15 cellular contexts compared by ENCODE assay signal in genomic region chr17:57957120-57957850, GRCh38. TPM values are rescaled to one million over a fixed set of nuclear protein-coding genes. Genes with fewer than 3 reads are reported as not detected.
DNase-seq lines count a peak whose midpoint lies in the region; ATAC-seq and TF ChIP-seq lines count a peak whose summit lies in the region.
"Had no signal": no experiment of that assay in that cellular context is flagged by ENCODE, and none has a peak within 500 bp of the region (broad histone marks: within the 10 kb centered on the region; RNA-seq: fewer than 3 reads in every experiment).

No MANE protein-coding gene starts in this region.

- H3K79me2 ChIP-seq in GM23338 (replicated peaks; ENCODE audit: insufficient read depth): no peaks in the 10 kb centered on the region

- POLR2A ChIA-PET in naive thymus-derived CD4-positive, alpha-beta T cell (lab: Charles Lee): interaction anchor here (2.0 kb wide), 1 partner anchor 11 kb away, joined by 5 read pairs; no protein-coding TSS in a partner anchor

- H3K36me3 Mint-ChIP-seq in GM23338 (ENCODE audit: low read depth): no peaks in the 10 kb centered on the region; the same call in 2 of the 3 replicates
- H3K36me3 Mint-ChIP-seq in naive thymus-derived CD4-positive, alpha-beta T cell: no peaks in the 10 kb centered on the region

- H3K27ac Mint-ChIP-seq in GM23338: no peak overlapping the region
- H3K27ac Mint-ChIP-seq in naive thymus-derived CD4-positive, alpha-beta T cell: peak overlapping the region in 2 of 9 donors; percentile 6 to 25

- intact Hi-C loops in adrenal gland (cut with DNase I): no loop called here
- intact Hi-C loops in naive thymus-derived CD4-positive, alpha-beta T cell (cut with micrococcal nuclease): loop anchor here (2.0 to 5.0 kb wide), 2 partner anchors 30 to 40 kb away; no protein-coding TSS in a partner anchor

- H3K9me2 ChIP-seq in GM23338 (ENCODE audit: insufficient read depth): no peaks in the 10 kb centered on the region

- H3K4me3 ChIP-seq in GM23338 (no peak overlapping the region), adrenal gland (no peak overlapping the region), stomach smooth muscle (ENCODE audit: low read length in 2 of 2) (no peak overlapping the region)
- no peak overlapping the region for H3K4me3 ChIP-seq in naive thymus-derived CD4-positive, alpha-beta T cell (ENCODE audit: low read length)
- H3K4me3 ChIP-seq: left ventricle myocardium inferior, SJCRH30 had no signal

- WGBS in adrenal gland, 4 donors: 93 to 98% (median 95%) methylated on average over 8 of the region's 8 CpGs

- CTCF ChIA-PET in naive thymus-derived CD4-positive, alpha-beta T cell (lab: Charles Lee): no interaction called here

- H3K4me1 ChIP-seq in GM23338 (ENCODE audit: insufficient read depth) (peaks cover 27% of the 10 kb centered on the region), adrenal gland (replicated peaks in 1 of 2) (peaks cover 12 to 27% of the 10 kb centered on the region in 2 donors), stomach smooth muscle (ENCODE audit: control insufficient read depth, insufficient read depth, low read length) (peaks cover 35% of the 10 kb centered on the region)
- H3K4me1 ChIP-seq in naive thymus-derived CD4-positive, alpha-beta T cell (ENCODE audit: control insufficient read depth in 2 of 2, insufficient read depth in 2 of 2, low read length in 2 of 2): peaks cover 14% of the 10 kb centered on the region in 2 donors

- DNase-seq in GM23338 (ENCODE audit: low spot score): no peak
- DNase-seq in adrenal gland: peak in 4 of 7 donors; percentile 8 to 43 (median 16)
- no peak for DNase-seq in naive thymus-derived CD4-positive, alpha-beta T cell
- DNase-seq in LoVo (ENCODE audit: low spot score): no peak
- DNase-seq in stimulated activated CD4-positive, alpha-beta T cell treated with anti-CD3 and anti-CD28 coated beads, Interleukin-4, amount 100 ng/mL, for 4 hours: no peak
- no peak for DNase-seq in AML-193 (lab: John Stamatoyannopoulos, UW)
- DNase-seq: activated CD8-positive, alpha-beta memory T cell treated with anti-CD3 and anti-CD28 coated beads, Interleukin-2, amount 50 U/mL, for 48 hours; activated naive CD4-positive, alpha-beta T cell; Karpas-422; left ventricle myocardium inferior; NCI-H1105 treated with DMSO at 0.1 percent for 48 hours had no signal

- H3K27me3 Mint-ChIP-seq in GM23338 (ENCODE audit: insufficient read depth, low read depth, poor library complexity): peaks cover 26% of the 10 kb centered on the region
- H3K27me3 Mint-ChIP-seq in naive thymus-derived CD4-positive, alpha-beta T cell: peaks cover 4 to 73% (median 9%) of the 10 kb centered on the region in 5 donors

- H3K9me3 ChIP-seq in adrenal gland (replicated peaks in 1 of 3): no peaks in the 10 kb centered on the region
- H3K9me3 ChIP-seq in naive thymus-derived CD4-positive, alpha-beta T cell (ENCODE audit: control insufficient read depth in 2 of 3, low read length in 3 of 3): no peaks in the 10 kb centered on the region
- no peaks in the 10 kb centered on the region for H3K9me3 ChIP-seq in stomach smooth muscle (ENCODE audit: control insufficient read depth in 2 of 2, low read length in 2 of 2)
- H3K9me3 ChIP-seq: left ventricle myocardium inferior, SJCRH30 had no signal

- no peak overlapping the region for H3K27ac ChIP-seq in GM23338 (ENCODE audit: low read depth)
- no peak overlapping the region for H3K27ac ChIP-seq in adrenal gland
- no peak overlapping the region for H3K27ac ChIP-seq in naive thymus-derived CD4-positive, alpha-beta T cell (ENCODE audit: low read depth, low read length)
- H3K27ac ChIP-seq in stomach smooth muscle (ENCODE audit: low read length): peak overlapping the region; percentile 24
- H3K27ac ChIP-seq: epithelial cell of prostate, SJCRH30 had no signal

- H3K4me2 ChIP-seq in GM23338: no peak overlapping the region

- ATAC-seq in GM23338 (no peak), HG02884 (IDR thresholded peaks at IDR 0.05; ENCODE audit: unreplicated experiment) (no peak)
- ATAC-seq in naive thymus-derived CD4-positive, alpha-beta T cell: no peak

- no peak for TF ChIP-seq POLR2A in adrenal gland (IDR thresholded peaks at IDR 0.05)

- no peaks in the 10 kb centered on the region for H4K20me1 ChIP-seq in GM23338 (replicated peaks; ENCODE audit: insufficient read depth)

- 0 out of 2 replicates have a peak overlapping the region, but pooled peaks have one; percentile 47 for H2AFZ ChIP-seq in GM23338

- H3K27me3 ChIP-seq in GM23338 (ENCODE audit: insufficient read depth) (peaks cover 42% of the 10 kb centered on the region), adrenal gland (no peaks in the 10 kb centered on the region), stomach smooth muscle (ENCODE audit: control insufficient read depth in 1 of 2, insufficient read depth in 2 of 2, low read length in 2 of 2) (no peaks in the 10 kb centered on the region)
- no peaks in the 10 kb centered on the region for H3K27me3 ChIP-seq in naive thymus-derived CD4-positive, alpha-beta T cell (ENCODE audit: control insufficient read depth in 2 of 2, insufficient read depth in 2 of 2, low read length in 2 of 2)
- H3K27me3 ChIP-seq: SJCRH30 had no signal

- peaks cover 3% of the 10 kb centered on the region; the same call in 2 of the 3 replicates for H3K9me3 Mint-ChIP-seq in GM23338
- no peaks in the 10 kb centered on the region for H3K9me3 Mint-ChIP-seq in naive thymus-derived CD4-positive, alpha-beta T cell

- TF ChIP-seq CTCF in GM23338 (conservative IDR thresholded peaks at IDR 0.05; ENCODE audit: low read depth in 2 of 2) (no peak), adrenal gland (IDR thresholded peaks at IDR 0.05) (no peak)

- H3K4me1 Mint-ChIP-seq in GM23338: peaks cover 30% of the 10 kb centered on the region
- H3K4me1 Mint-ChIP-seq in naive thymus-derived CD4-positive, alpha-beta T cell: peaks cover 6 to 30% (median 27%) of the 10 kb centered on the region in 7 donors

- H3K36me3 ChIP-seq in GM23338 (ENCODE audit: insufficient read depth): no peaks in the 10 kb centered on the region
- no peaks in the 10 kb centered on the region for H3K36me3 ChIP-seq in adrenal gland (replicated peaks in 1 of 2)
- H3K36me3 ChIP-seq in naive thymus-derived CD4-positive, alpha-beta T cell (ENCODE audit: control insufficient read depth in 2 of 3, insufficient read depth in 3 of 3, low read length in 3 of 3): no peaks in the 10 kb centered on the region
- no peaks in the 10 kb centered on the region for H3K36me3 ChIP-seq in stomach smooth muscle (ENCODE audit: control insufficient read depth in 2 of 2, insufficient read depth in 2 of 2, low read length in 2 of 2)
- H3K36me3 ChIP-seq: left ventricle myocardium inferior, SJCRH30 had no signal

- peaks cover 15% of the 10 kb centered on the region for H3F3A ChIP-seq in GM23338 (replicated peaks; ENCODE audit: low read depth)

- no peak overlapping the region; the same call in 2 of the 3 replicates for H3K4me3 Mint-ChIP-seq in GM23338
- peak overlapping the region in 6 of 10 donors; percentile 0 to 53 (median 14) for H3K4me3 Mint-ChIP-seq in naive thymus-derived CD4-positive, alpha-beta T cell

- H3K9ac ChIP-seq in stomach smooth muscle (ENCODE audit: low read length in 2 of 2): no peak overlapping the region

TF ChIP-seq in GM23338, 12 proteins besides CTCF, POLR2A, EP300 and RAD21 (continues in another document):
- TF ChIP-seq CREB1 (CRISPR knock-in tag; IDR thresholded peaks at IDR 0.05; ENCODE audit: low read depth): no peak
- no peak for TF ChIP-seq EZH2phosphoT487 (IDR thresholded peaks at IDR 0.05; ENCODE audit: unreplicated experiment)
- TF ChIP-seq ZNF114 (CRISPR knock-in tag; IDR thresholded peaks at IDR 0.05): no peak
- TF ChIP-seq, protein P1, sequence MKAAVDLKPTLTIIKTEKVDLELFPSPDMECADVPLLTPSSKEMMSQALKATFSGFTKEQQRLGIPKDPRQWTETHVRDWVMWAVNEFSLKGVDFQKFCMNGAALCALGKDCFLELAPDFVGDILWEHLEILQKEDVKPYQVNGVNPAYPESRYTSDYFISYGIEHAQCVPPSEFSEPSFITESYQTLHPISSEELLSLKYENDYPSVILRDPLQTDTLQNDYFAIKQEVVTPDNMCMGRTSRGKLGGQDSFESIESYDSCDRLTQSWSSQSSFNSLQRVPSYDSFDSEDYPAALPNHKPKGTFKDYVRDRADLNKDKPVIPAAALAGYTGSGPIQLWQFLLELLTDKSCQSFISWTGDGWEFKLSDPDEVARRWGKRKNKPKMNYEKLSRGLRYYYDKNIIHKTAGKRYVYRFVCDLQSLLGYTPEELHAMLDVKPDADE (IDR thresholded peaks at IDR 0.05): no peak
- no peak for TF ChIP-seq STAT1 (IDR thresholded peaks at IDR 0.05; ENCODE audit: unreplicated experiment)

RNA-seq across cellular contexts. Expression of gene CUEDC1, which starts 2.1 kb away (rescaled TPM):
- 3.0 and 3.3 TPM in 2 replicates for total RNA-seq in GM23338 (2014; rRNA removed; shearing (Covaris generic))
- 7.7 and 11.3 TPM in 2 replicates for polyA plus RNA-seq in GM23338 (2016; fragmentation: Nextera tagmentation; extraction: Ambion mirVana)
- total RNA-seq in adrenal gland: 10 to 100 TPM; 23.9 to 47.3 (median 39.1) TPM
- 10 to 100 TPM; 19.9 to 45.1 (median 40.1) TPM for polyA plus RNA-seq in adrenal gland
- 1 to 10 TPM in 3 of 5 experiments, under 1 TPM in 2; 0.10 to 7.7 (median 1.0) TPM for total RNA-seq in naive thymus-derived CD4-positive, alpha-beta T cell
- not detected for polyA plus RNA-seq in naive thymus-derived CD4-positive, alpha-beta T cell

RNA-seq across cellular contexts. Expression of gene VEZF1, which starts 30.8 kb away (rescaled TPM):
- total RNA-seq in GM23338 (2014; rRNA removed; shearing (Covaris generic)): 67.7 and 74.6 TPM in 2 replicates
- polyA plus RNA-seq in GM23338 (2016; fragmentation: Nextera tagmentation; extraction: Ambion mirVana) (34.8 and 36.0 TPM in 2 replicates), adrenal gland (10 to 100 TPM; 14.1 to 58.5 (median 23.1) TPM)
- total RNA-seq in adrenal gland: 100 to 1,000 TPM in 1 of 8 donors, 10 to 100 TPM in 7; 56.2 to 105 (median 74.1) TPM
- total RNA-seq in naive thymus-derived CD4-positive, alpha-beta T cell: 10 to 100 TPM; 43.2 to 81.9 (median 46.3) TPM
- polyA plus RNA-seq in naive thymus-derived CD4-positive, alpha-beta T cell: 10 to 100 TPM; 47.6 to 51.2 TPM

RNA-seq across cellular contexts. Expression of gene SRSF1, which starts 49.8 kb away (rescaled TPM):
- 584 and 639 TPM in 2 replicates for total RNA-seq in GM23338 (2014; rRNA removed; shearing (Covaris generic))
- polyA plus RNA-seq in GM23338 (2016; fragmentation: Nextera tagmentation; extraction: Ambion mirVana) (373 and 413 TPM in 2 replicates), adrenal gland (100 to 1,000 TPM; 105 to 276 (median 137) TPM)
- total RNA-seq in adrenal gland: 100 to 1,000 TPM; 131 to 236 (median 186) TPM
- total RNA-seq in naive thymus-derived CD4-positive, alpha-beta T cell: 100 to 1,000 TPM; 115 to 362 (median 249) TPM
- 10 to 100 TPM; 48.7 to 49.3 TPM for polyA plus RNA-seq in naive thymus-derived CD4-positive, alpha-beta T cell

Comparison
In these comparisons a context has a peak if more than half of its experiments do, and no peak if none do; other contexts are left out.
1. DNase-seq: peak in adrenal gland (4 of 7); none in GM23338 (single experiment), naive thymus-derived CD4-positive, alpha-beta T cell (0 of 9), LoVo (single experiment), stimulated activated CD4-positive, alpha-beta T cell treated with anti-CD3 and anti-CD28 coated beads, Interleukin-4, amount 100 ng/mL, for 4 hours (0 of 2) and AML-193 (0 of 2).
2. intact Hi-C loops: an anchor here in naive thymus-derived CD4-positive, alpha-beta T cell (2.0 to 5.0 kb wide); none called in adrenal gland.